8 cellular contexts compared by ENCODE assay signal in the genomic region with DNA sequence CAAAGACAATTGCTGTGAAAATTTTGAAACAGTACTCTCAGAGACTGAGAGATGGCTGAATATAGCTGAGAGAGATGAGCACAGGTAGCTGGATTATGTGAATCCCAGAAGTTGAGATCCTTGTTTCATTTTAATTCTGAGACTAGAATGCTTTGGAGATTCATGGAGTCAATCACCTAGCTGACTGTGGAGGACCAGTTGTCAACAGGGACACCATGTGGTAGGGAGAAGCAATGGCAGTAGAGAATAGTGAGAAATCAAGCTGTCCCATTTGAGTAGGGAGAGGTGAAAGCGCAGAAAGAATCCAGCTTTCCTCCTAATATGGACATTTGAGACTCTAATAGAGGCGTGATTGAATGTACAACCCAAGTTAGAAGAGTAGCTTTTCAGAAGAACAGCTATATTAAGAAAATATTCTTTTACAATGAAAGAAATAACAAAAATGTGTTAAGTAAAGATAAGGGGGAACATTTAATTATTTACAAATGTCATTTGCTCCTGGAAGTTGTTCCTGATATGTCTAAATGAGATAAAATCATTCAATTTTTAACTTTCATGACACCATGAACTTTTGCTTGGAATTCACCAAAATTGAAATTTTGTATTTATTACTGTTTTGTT.
DNase-seq lines count a peak whose midpoint lies in the region; ATAC-seq and TF ChIP-seq lines count a peak whose summit lies in the region.

No MANE protein-coding gene starts in this region.

- peak; percentile 73 to 82 for TF ChIP-seq CTCF in tibial artery (IDR thresholded peaks at IDR 0.05)

- ATAC-seq in HG02759 (IDR thresholded peaks at IDR 0.05; ENCODE audit: unreplicated experiment) = peak; percentile 78

- no peaks in the 10 kb centered on the region for H3K36me3 ChIP-seq in tibial artery

- H3K4me3 ChIP-seq in tibial artery = no peak overlapping the region

- H3K9me3 ChIP-seq in tibial artery = no peaks in the 10 kb centered on the region

- intact Hi-C loops in tibial artery (cut with DNase I; ENCODE audit: low total_unique reads) = loop anchor here (10.0 kb wide), 1 partner anchor 71 kb away; the partner anchor contains the start of gene PDGFC

- H3K27ac ChIP-seq in tibial artery = no peak overlapping the region

- peak; percentile 50 for DNase-seq in NOMO-1 treated with DMSO at 0.1 percent for 48 hours (lab: John Stamatoyannopoulos, UW; ENCODE audit: unreplicated experiment)
- no peak for DNase-seq in NOMO-1 treated with dmso at 0.1 percent for 144 hours (lab: John Stamatoyannopoulos, UW; ENCODE audit: unreplicated experiment)
- peak; percentile 35 for DNase-seq in NCI-H1694 treated with DMSO at 0.1 percent for 48 hours (lab: John Stamatoyannopoulos, UW)
- DNase-seq in amniotic stem cell (lab: John Stamatoyannopoulos, UW) = peak; percentile 13
- peak; percentile 75 for DNase-seq in iPS-NIHi11 (ENCODE audit: low spot score)
- DNase-seq in tibial artery = no peak
- DNase-seq in KG1 (lab: John Stamatoyannopoulos, UW) = no peak

- H3K27me3 ChIP-seq in tibial artery = no peaks in the 10 kb centered on the region

- peaks cover 0 to 3% (median 0%) of the 10 kb centered on the region in 4 donors for H3K4me1 ChIP-seq in tibial artery

Comparison
In these comparisons a context has a peak if more than half of its experiments do, and no peak if none do; other contexts are left out.
1. DNase-seq: peak in NOMO-1 treated with DMSO at 0.1 percent for 48 hours (single experiment), NCI-H1694 treated with DMSO at 0.1 percent for 48 hours (single experiment), amniotic stem cell (single experiment) and iPS-NIHi11 (single experiment); none in NOMO-1 treated with dmso at 0.1 percent for 144 hours (single experiment), tibial artery (0 of 2) and KG1 (single experiment).